8 cellular contexts compared by ENCODE assay signal in the genomic region with DNA sequence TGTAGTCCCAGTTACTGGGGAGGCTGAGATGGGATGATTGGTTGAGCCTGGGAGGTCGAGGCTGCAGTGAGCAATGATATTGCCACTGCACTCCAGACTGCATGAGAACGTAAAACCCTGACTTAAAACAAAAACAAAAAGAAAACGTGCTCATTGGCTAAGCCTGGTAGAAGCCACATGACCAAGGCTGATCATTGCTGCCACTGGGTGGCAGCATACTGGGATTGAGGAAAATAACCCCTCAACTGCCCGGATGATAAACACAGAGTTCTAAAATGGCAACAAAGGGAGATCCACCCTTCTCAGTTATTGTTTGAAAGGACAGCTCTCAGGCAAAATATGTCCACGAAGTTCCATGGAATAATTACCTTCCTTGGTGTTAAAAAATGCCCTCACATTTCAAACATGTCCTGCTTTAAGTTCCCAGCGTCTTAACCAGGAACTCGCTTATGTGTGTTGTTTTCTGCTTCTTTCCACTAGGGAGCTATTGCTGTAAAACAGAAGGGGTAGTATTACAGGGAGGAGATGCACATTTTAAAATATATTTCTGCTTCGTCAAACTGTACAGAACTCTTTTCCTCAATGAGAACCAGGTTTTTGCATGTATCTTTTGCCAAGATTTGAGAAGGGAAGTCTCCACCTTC.
DNase-seq lines count a peak whose midpoint lies in the region; ATAC-seq and TF ChIP-seq lines count a peak whose summit lies in the region.

No MANE protein-coding gene starts in this region.

- intact Hi-C loops in Calu3 (cut with micrococcal nuclease; ENCODE audit: unreplicated experiment) (loop anchor here (2.0 kb wide), 1 partner anchor 122 kb away; no protein-coding TSS in a partner anchor), uterus (cut with DNase I; ENCODE audit: low total_unique reads) (no loop called here)
- intact Hi-C loops in activated CD8-positive, alpha-beta T cell treated with anti-CD3 and anti-CD28 coated beads for 36 hours (cut with micrococcal nuclease): no loop called here

- no TSS peak for BruUV-seq in Calu3 (replicated peaks; lab: Mats Ljungman, UMichigan)

- H3K9me3 ChIP-seq in uterus: no peaks in the 10 kb centered on the region

- POLR2A ChIA-PET in activated CD8-positive, alpha-beta T cell treated with anti-CD3 and anti-CD28 coated beads for 36 hours (lab: Charles Lee): no interaction called here

- no peaks in the 10 kb centered on the region for H3K36me3 ChIP-seq in uterus

- no peak overlapping the region for H3K27ac ChIP-seq in uterus

- TF ChIP-seq CTCF in Calu3 (IDR thresholded peaks at IDR 0.05; ENCODE audit: unreplicated experiment): peak; percentile 13
- TF ChIP-seq CTCF in activated CD8-positive, alpha-beta T cell treated with anti-CD3 and anti-CD28 coated beads for 36 hours (IDR thresholded peaks at IDR 0.05): peak; percentile 34
- TF ChIP-seq CTCF in uterus (IDR thresholded peaks at IDR 0.05): no peak
- TF ChIP-seq CTCF in foreskin fibroblast (IDR thresholded peaks at IDR 0.05; ENCODE audit: low read depth, low read length): no peak

- no peak for ATAC-seq in activated CD8-positive, alpha-beta T cell treated with anti-CD3 and anti-CD28 coated beads for 36 hours
- no peak for ATAC-seq in GM18505 (IDR thresholded peaks at IDR 0.05; ENCODE audit: unreplicated experiment)

- H3K27me3 Mint-ChIP-seq in Calu3 (ENCODE audit: unreplicated experiment): no peaks in the 10 kb centered on the region
- H3K27me3 Mint-ChIP-seq in activated CD8-positive, alpha-beta T cell treated with anti-CD3 and anti-CD28 coated beads for 36 hours: no peaks in the 10 kb centered on the region

- peaks cover 20% of the 10 kb centered on the region for H3K9me3 Mint-ChIP-seq in Calu3 (ENCODE audit: low read depth, unreplicated experiment)
- peaks cover 23% of the 10 kb centered on the region for H3K9me3 Mint-ChIP-seq in activated CD8-positive, alpha-beta T cell treated with anti-CD3 and anti-CD28 coated beads for 36 hours

- H3K4me3 Mint-ChIP-seq in Calu3 (ENCODE audit: low read depth, unreplicated experiment): no peak overlapping the region
- H3K4me3 Mint-ChIP-seq in activated CD8-positive, alpha-beta T cell treated with anti-CD3 and anti-CD28 coated beads for 36 hours: no peak overlapping the region

- H3K27me3 ChIP-seq in uterus: no peaks in the 10 kb centered on the region

- H3K36me3 Mint-ChIP-seq in Calu3 (ENCODE audit: insufficient read depth, unreplicated experiment): no peaks in the 10 kb centered on the region
- peaks cover 10% of the 10 kb centered on the region for H3K36me3 Mint-ChIP-seq in activated CD8-positive, alpha-beta T cell treated with anti-CD3 and anti-CD28 coated beads for 36 hours (ENCODE audit: low read depth)

- no peak overlapping the region for H3K27ac Mint-ChIP-seq in Calu3 (ENCODE audit: unreplicated experiment)
- H3K27ac Mint-ChIP-seq in activated CD8-positive, alpha-beta T cell treated with anti-CD3 and anti-CD28 coated beads for 36 hours: no peak overlapping the region

- TF ChIP-seq POLR2A in uterus (IDR thresholded peaks at IDR 0.05) (no peak), GM18505 (IDR thresholded peaks at IDR 0.05; ENCODE audit: borderline replicate concordance, extremely low read depth, insufficient read depth, insufficient read length) (no peak)

- DNase-seq in Calu3: peak; percentile 39
- DNase-seq in HK-2 (ENCODE audit: unreplicated experiment): peak; percentile 11
- DNase-seq in activated CD8-positive, alpha-beta T cell treated with anti-CD3 and anti-CD28 coated beads for 36 hours: peak; percentile 50
- DNase-seq in iPS-NIHi11 (ENCODE audit: low spot score): peak; percentile 47
- peak; percentile 19 for DNase-seq in stimulated activated CD8-positive, alpha-beta memory T cell treated with anti-CD3 and anti-CD28 coated beads, Interleukin-4, amount 100 ng/mL, for 24 hours (ENCODE audit: low read depth)
- no peak for DNase-seq in uterus
- DNase-seq in foreskin fibroblast: no peak

- H3K4me1 ChIP-seq in uterus: no peaks in the 10 kb centered on the region

- CTCF ChIA-PET in Calu3 (lab: Charles Lee): no interaction called here
- CTCF ChIA-PET in activated CD8-positive, alpha-beta T cell treated with anti-CD3 and anti-CD28 coated beads for 36 hours (lab: Charles Lee): interaction anchor here (1.4 to 1.6 kb wide), 2 partner anchors 11 to 147 kb away, joined by 3 to 8 read pairs; no protein-coding TSS in a partner anchor

- no peak overlapping the region for H3K4me3 ChIP-seq in uterus
- H3K4me3 ChIP-seq in foreskin fibroblast (ENCODE audit: low read depth in 1 of 2, low read length in 2 of 2): no peak overlapping the region

- no peaks in the 10 kb centered on the region for H3K4me1 Mint-ChIP-seq in Calu3 (ENCODE audit: low read depth, unreplicated experiment)
- H3K4me1 Mint-ChIP-seq in activated CD8-positive, alpha-beta T cell treated with anti-CD3 and anti-CD28 coated beads for 36 hours (ENCODE audit: low read depth): no peaks in the 10 kb centered on the region

Comparison
In these comparisons a context has a peak if more than half of its experiments do, and no peak if none do; other contexts are left out.
1. DNase-seq: peak in Calu3 (single experiment), HK-2 (single experiment), activated CD8-positive, alpha-beta T cell treated with anti-CD3 and anti-CD28 coated beads for 36 hours (single experiment), iPS-NIHi11 (single experiment) and stimulated activated CD8-positive, alpha-beta memory T cell treated with anti-CD3 and anti-CD28 coated beads, Interleukin-4, amount 100 ng/mL, for 24 hours (single experiment); none in uterus (0 of 2) and foreskin fibroblast (0 of 2).
2. CTCF ChIP-seq: peak in Calu3 (single experiment) and activated CD8-positive, alpha-beta T cell treated with anti-CD3 and anti-CD28 coated beads for 36 hours (single experiment); none in uterus (0 of 4) and foreskin fibroblast (single experiment).